Comparison of ENCODE assay signal across 17 cellular contexts in genomic region chr3:114841515-114841914, GRCh38.
DNase-seq lines count a peak whose midpoint lies in the region; ATAC-seq, FAIRE-seq and TF ChIP-seq lines count a peak whose summit lies in the region.
"Had no signal": no experiment of that assay in that cellular context is flagged by ENCODE, and none has a peak within 500 bp of the region (broad histone marks: within the 10 kb centered on the region; RNA-seq: fewer than 3 reads in every experiment).

No MANE protein-coding gene starts in this region.

- no peaks in the 10 kb centered on the region for H3K9me2 ChIP-seq in PC-3 (replicated peaks; ENCODE audit: low read length)

- TF ChIP-seq CTCF in PC-3 (conservative IDR thresholded peaks at IDR 0.05; ENCODE audit: low read depth, low read length): no peak
- TF ChIP-seq CTCF in epithelial cell of esophagus (IDR thresholded peaks at IDR 0.05; ENCODE audit: insufficient read depth, low read depth, low read length, missing control alignments): no peak
- TF ChIP-seq CTCF in sigmoid colon (IDR thresholded peaks at IDR 0.05): no peak

- ATAC-seq in PC-3: peak; percentile 33; the same call in 1 of the 2 replicates
- ATAC-seq: Panc1 had no signal

- H3K4me2 ChIP-seq in PC-3 (ENCODE audit: low read length) (no peak overlapping the region), mesenchymal stem cell (ENCODE audit: low read length, poor library complexity, severe bottlenecking) (no peak overlapping the region)

- no peak for TF ChIP-seq POLR2A in sigmoid colon (IDR thresholded peaks at IDR 0.05)

- no peak overlapping the region for H4K91ac ChIP-seq in mesenchymal stem cell (ENCODE audit: low read length)

- H2BK120ac ChIP-seq in mesenchymal stem cell (ENCODE audit: low read depth, low read length): no peak overlapping the region

- no peak overlapping the region for H3K18ac ChIP-seq in mesenchymal stem cell (ENCODE audit: low read depth in 1 of 2, low read length in 2 of 2)

- no peaks in the 10 kb centered on the region for H3F3A ChIP-seq in PC-3 (ENCODE audit: low read length, unreplicated experiment)

- H3K9ac ChIP-seq in PC-3 (ENCODE audit: low read length) (no peak overlapping the region), mesenchymal stem cell (ENCODE audit: low read length) (no peak overlapping the region)

- WGBS in mesenchymal stem cell: 95% methylated on average over 1 of the region's 1 CpG
- 93 to 94% methylated on average over 1 of the region's 1 CpG for WGBS in sigmoid colon, 2 donors

- H3K27ac ChIP-seq in PC-3 (ENCODE audit: low read length) (no peak overlapping the region), mesenchymal stem cell (ENCODE audit: low read length, poor library complexity, severe bottlenecking) (no peak overlapping the region), sigmoid colon (no peak overlapping the region)

- H3K4me3 ChIP-seq in PC-3 (ENCODE audit: low read length) (no peak overlapping the region), epithelial cell of esophagus (ENCODE audit: low read length) (no peak overlapping the region), mesenchymal stem cell (ENCODE audit: insufficient read depth in 1 of 2, low read depth in 1 of 2, low read length in 2 of 2) (no peak overlapping the region), sigmoid colon (no peak overlapping the region)
- H3K4me3 ChIP-seq: HAP-1 had no signal

- CTCF ChIA-PET in PC-3 (lab: Charles Lee): no interaction called here

- H2AFZ ChIP-seq in PC-3 (ENCODE audit: low read length): no peak overlapping the region
- no peak overlapping the region for H2AFZ ChIP-seq in mesenchymal stem cell (ENCODE audit: low read depth, low read length)

- no peaks in the 10 kb centered on the region for H4K20me1 ChIP-seq in PC-3 (ENCODE audit: low read length)

- POLR2A ChIA-PET in PC-3 (lab: Charles Lee; ENCODE audit: unreplicated experiment): no interaction called here

- H2BK15ac ChIP-seq in mesenchymal stem cell (ENCODE audit: low read depth, poor library complexity, severe bottlenecking): no peak overlapping the region

- DNase-seq in HPDE6-E6E7 (ENCODE audit: extremely low spot score) (peak; percentile 14), PC-3 (no peak), epithelial cell of esophagus (ENCODE audit: low read depth) (peak; percentile 78), urothelium cell line (ENCODE audit: low spot score) (peak; percentile 9), mesenchymal stem cell (no peak), sigmoid colon (no peak), NCI-H526 (lab: John Stamatoyannopoulos, UW) (no peak)
- DNase-seq: MV-4-11, NCI-H1417 treated with DMSO at 0.1 percent for 48 hours, NCI-H2029, NCI-H2171 treated with DMSO at 0.1 percent for 48 hours, NCI-H510A, NCI-H82, SIG-M5 had no signal

- intact Hi-C loops in PC-3 (cut with micrococcal nuclease): no loop called here
- intact Hi-C loops in sigmoid colon (cut with DNase I): no loop called here

- H4K8ac ChIP-seq in mesenchymal stem cell (ENCODE audit: low read length): no peak overlapping the region

- H2BK12ac ChIP-seq in mesenchymal stem cell (ENCODE audit: low read length in 2 of 2): no peak overlapping the region

- no peak for TF ChIP-seq EP300 in sigmoid colon (IDR thresholded peaks at IDR 0.05)

- BruUV-seq in PC-3 (replicated peaks; lab: Mats Ljungman, UMichigan): no TSS peak

- no peaks in the 10 kb centered on the region for H3K79me1 ChIP-seq in mesenchymal stem cell (replicated peaks; ENCODE audit: low read length, poor library complexity, severe bottlenecking)

- H3K4me1 ChIP-seq in PC-3 (ENCODE audit: insufficient read depth, low read length): no peaks in the 10 kb centered on the region
- peaks cover 3% of the 10 kb centered on the region for H3K4me1 ChIP-seq in mesenchymal stem cell (ENCODE audit: control insufficient read depth, insufficient read depth, low read depth, low read length)
- H3K4me1 ChIP-seq in sigmoid colon: peaks cover 0 to 6% (median 5%) of the 10 kb centered on the region in 4 donors
- H3K4me1 ChIP-seq: HAP-1 had no signal

- H2BK5ac ChIP-seq in mesenchymal stem cell (ENCODE audit: low read depth, low read length, poor library complexity, severe bottlenecking): no peak overlapping the region

- no peak overlapping the region for H2AK5ac ChIP-seq in mesenchymal stem cell (ENCODE audit: low read length, severe bottlenecking)

- no peak overlapping the region for H3K14ac ChIP-seq in mesenchymal stem cell (ENCODE audit: low read length in 2 of 2)

- H3K27me3 ChIP-seq in PC-3 (ENCODE audit: low read length): no peaks in the 10 kb centered on the region
- no peaks in the 10 kb centered on the region for H3K27me3 ChIP-seq in mesenchymal stem cell (ENCODE audit: control insufficient read depth in 1 of 2, insufficient read depth in 1 of 2, low read length in 2 of 2)
- H3K27me3 ChIP-seq in sigmoid colon: no peaks in the 10 kb centered on the region

- no peak overlapping the region for H3K4ac ChIP-seq in mesenchymal stem cell (ENCODE audit: low read depth in 1 of 2, low read length in 2 of 2)

- no peak for FAIRE-seq in urothelium cell line (lab: Jason Lieb, UNC)
- FAIRE-seq: HTR-8/SVneo had no signal

- H3K9me3 ChIP-seq in PC-3 (ENCODE audit: low read length) (no peaks in the 10 kb centered on the region), mesenchymal stem cell (ENCODE audit: control insufficient read depth, low read length) (no peaks in the 10 kb centered on the region), sigmoid colon (no peaks in the 10 kb centered on the region)
- H3K9me3 ChIP-seq: HAP-1 had no signal

- no peaks in the 10 kb centered on the region for H3K36me3 ChIP-seq in PC-3 (ENCODE audit: low read depth, low read length)
- no peaks in the 10 kb centered on the region for H3K36me3 ChIP-seq in mesenchymal stem cell (ENCODE audit: control insufficient read depth in 1 of 2, insufficient read depth in 2 of 2, low read depth in 1 of 2, low read length in 2 of 2)
- H3K36me3 ChIP-seq in sigmoid colon: no peaks in the 10 kb centered on the region
- H3K36me3 ChIP-seq: HAP-1 had no signal

- no peaks in the 10 kb centered on the region for H3K79me2 ChIP-seq in PC-3 (ENCODE audit: low read length)

- H3K23ac ChIP-seq in mesenchymal stem cell (ENCODE audit: low read length in 2 of 2): no peak overlapping the region

Comparison
In these comparisons a context has a peak if more than half of its experiments do, and no peak if none do; other contexts are left out.
1. DNase-seq: peak in HPDE6-E6E7 (single experiment), epithelial cell of esophagus (single experiment) and urothelium cell line (single experiment); none in PC-3 (single experiment), mesenchymal stem cell (single experiment), sigmoid colon (single experiment) and NCI-H526 (0 of 2).